18 cellular contexts compared by ENCODE assay signal in the genomic region with DNA sequence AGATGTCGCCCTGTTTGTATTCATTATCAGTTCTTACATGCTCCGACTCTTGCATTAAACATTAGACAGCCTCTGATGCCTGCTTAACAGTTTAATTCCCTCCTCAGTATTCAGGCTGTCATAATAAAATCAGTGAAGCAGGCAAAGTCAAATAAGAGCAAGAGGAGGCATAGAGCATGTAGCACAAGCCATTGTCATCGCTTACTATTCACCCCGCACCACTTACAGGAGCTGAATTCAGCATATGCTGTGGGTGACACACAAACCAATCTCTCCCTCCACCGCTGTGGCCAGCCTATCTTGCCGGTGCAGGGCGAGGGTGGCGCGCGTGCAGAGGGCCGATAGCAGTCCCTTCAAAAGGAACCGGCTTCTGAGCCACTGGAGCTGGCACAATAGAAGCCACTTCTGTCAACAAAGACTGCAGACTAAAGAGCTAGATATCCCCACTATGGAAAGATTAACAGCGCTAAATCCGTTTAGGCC.
DNase-seq lines count a peak whose midpoint lies in the region; ATAC-seq, FAIRE-seq and TF ChIP-seq lines count a peak whose summit lies in the region.
"Had no signal": no experiment of that assay in that cellular context is flagged by ENCODE, and none has a peak within 500 bp of the region (broad histone marks: within the 10 kb centered on the region; RNA-seq: fewer than 3 reads in every experiment).

No MANE protein-coding gene starts in this region.

- no peak for TF ChIP-seq RAD21 in H1 (IDR thresholded peaks at IDR 0.05 in 1 of 2, conservative IDR thresholded peaks at IDR 0.05 in 1 of 2; ENCODE audit: low read depth in 2 of 2, low read length in 2 of 2)

- H2BK12ac ChIP-seq in H1 (ENCODE audit: low read depth, low read length) (no peak overlapping the region), H9 (ENCODE audit: insufficient read length, low read depth, low read length) (no peak overlapping the region)

- no peak overlapping the region for H3K9ac ChIP-seq in H1 (replicated peaks in 1 of 4; ENCODE audit: extremely low read depth in 1 of 4, low read depth in 3 of 4, low read length in 3 of 4)
- no peak overlapping the region for H3K9ac ChIP-seq in H9 (ENCODE audit: extremely low read depth, insufficient read length, low read length)

- H4K5ac ChIP-seq in H1 (ENCODE audit: insufficient read length, low read depth, low read length) (no peak overlapping the region), H9 (ENCODE audit: insufficient read length, low read depth, low read length) (no peak overlapping the region)

- H2BK5ac ChIP-seq in H1 (ENCODE audit: low read depth, low read length) = no peak overlapping the region
- H2BK5ac ChIP-seq in H9 (ENCODE audit: insufficient read length, low read length) = no peak overlapping the region

- no peaks in the 10 kb centered on the region for H3K9me3 Mint-ChIP-seq in activated naive CD4-positive, alpha-beta T cell treated with anti-CD3 and anti-CD28 coated beads for 36 hours
- H3K9me3 Mint-ChIP-seq in activated naive CD4-positive, alpha-beta T cell treated with anti-CD3 and anti-CD28 coated beads, Interleukin-2, amount 50 U/mL, for 72 hours = no peaks in the 10 kb centered on the region
- H3K9me3 Mint-ChIP-seq in H9 = no peaks in the 10 kb centered on the region

- 92% methylated on average over 14 of the region's 14 CpGs; no CpG with 5 or more reads in 1 of the 2 experiments for WGBS in H1 (ENCODE audit: extremely low coverage in 1 of 2, insufficient coverage in 1 of 2, insufficient read length in 1 of 2, insufficient replicate concordance in 2 of 2, low coverage in 1 of 2, low lambda C conversion rate in 2 of 2, missing lambda C conversion rate in 1 of 2), 2 experiments
- 21 to 54% (median 32%) methylated on average over 14 of the region's 14 CpGs for WGBS in stomach, 5 donors
- WGBS in H9 (ENCODE audit: extremely low coverage, insufficient read length, low lambda C conversion rate) = no CpG with 5 or more reads among the region's 14 CpGs

- H3K4me2 ChIP-seq in H1 (ENCODE audit: insufficient read depth in 1 of 2, low read depth in 2 of 2, low read length in 2 of 2) = no peak overlapping the region
- H3K4me2 ChIP-seq in H9 (ENCODE audit: insufficient read depth, insufficient read length, low read length) = no peak overlapping the region

- H4K20me1 ChIP-seq in H1 (replicated peaks in 1 of 2; ENCODE audit: control insufficient read depth in 1 of 2, insufficient read depth in 2 of 2, low read length in 2 of 2) (no peaks in the 10 kb centered on the region), H9 (ENCODE audit: control insufficient read depth, insufficient read depth, insufficient read length) (no peaks in the 10 kb centered on the region)

- H2AFZ ChIP-seq in H1 (ENCODE audit: low read length) (no peak overlapping the region), H9 (ENCODE audit: low read length) (no peak overlapping the region)

- H2BK120ac ChIP-seq in H1 (replicated peaks; ENCODE audit: low read depth, low read length) (no peak overlapping the region), H9 (ENCODE audit: low read depth, low read length, poor library complexity, severe bottlenecking) (no peak overlapping the region)

- H4K91ac ChIP-seq in H1 (replicated peaks; ENCODE audit: insufficient read length, low read length) (no peak overlapping the region), H9 (ENCODE audit: insufficient read length, low read depth, low read length) (no peak overlapping the region)

- TF ChIP-seq POLR2A in H1 (IDR thresholded peaks at IDR 0.05; ENCODE audit: control extremely low read depth in 1 of 2, low read depth in 2 of 2, low read length in 2 of 2) = no peak
- TF ChIP-seq POLR2A in stomach (IDR thresholded peaks at IDR 0.05) = no peak

- in situ Hi-C loops in ACHN (cut with HindIII; ENCODE audit: low pct_ligation_motif_present, low pct_unique_long_range_greater_than_20kb, low sequenced_read_pairs) = no loop called here

- H3K79me1 ChIP-seq in H1 (ENCODE audit: low read depth, low read length) = no peaks in the 10 kb centered on the region
- no peaks in the 10 kb centered on the region for H3K79me1 ChIP-seq in H9 (ENCODE audit: insufficient read depth, low read depth, low read length, poor library complexity, severe bottlenecking)

- H3K36me3 ChIP-seq in H1 (ENCODE audit: control insufficient read depth in 2 of 4, insufficient read depth in 4 of 4, low read length in 3 of 4) (no peaks in the 10 kb centered on the region), stomach (no peaks in the 10 kb centered on the region)
- H3K36me3 ChIP-seq: colonic mucosa had no signal

- H3K23ac ChIP-seq in H1 (ENCODE audit: insufficient read length) = no peak overlapping the region
- no peak overlapping the region for H3K23ac ChIP-seq in H9 (ENCODE audit: insufficient read length, low read depth, low read length)

- H3K27ac ChIP-seq in H1 (ENCODE audit: low read depth, low read length) (no peak overlapping the region), stomach (no peak overlapping the region), H9 (ENCODE audit: insufficient read length, low read depth, low read length) (no peak overlapping the region)
- H3K27ac ChIP-seq: colonic mucosa had no signal

- POLR2A ChIA-PET in H1 (lab: Charles Lee; ENCODE audit: partially characterized antibody) = no interaction called here

- H3K9me3 ChIP-seq in H1 (ENCODE audit: insufficient read depth in 2 of 2, low read depth in 1 of 2, low read length in 1 of 2) (no peaks in the 10 kb centered on the region), stomach (no peaks in the 10 kb centered on the region), H9 (ENCODE audit: control insufficient read depth, low read depth, low read length) (no peaks in the 10 kb centered on the region)
- H3K9me3 ChIP-seq: colonic mucosa had no signal

- no peak for FAIRE-seq in H1 (lab: Jason Lieb, UNC)
- FAIRE-seq: astrocyte, G401.6 had no signal

- no peak overlapping the region for H4K8ac ChIP-seq in H1 (ENCODE audit: extremely low read depth, insufficient read depth, low read length)
- no peak overlapping the region for H4K8ac ChIP-seq in H9 (replicated peaks; ENCODE audit: insufficient read length, low read depth, low read length)

- H3K79me2 ChIP-seq in H1 (ENCODE audit: control insufficient read depth in 1 of 2, insufficient read depth in 2 of 2, low read length in 2 of 2) = no peaks in the 10 kb centered on the region
- H3K79me2 ChIP-seq in H9 (ENCODE audit: insufficient read depth, low read length) = no peaks in the 10 kb centered on the region

- H3K23me2 ChIP-seq in H1 (ENCODE audit: low read depth, low read length) (no peaks in the 10 kb centered on the region), H9 (ENCODE audit: insufficient read length, low read depth, low read length, poor library complexity, severe bottlenecking) (no peaks in the 10 kb centered on the region)

- H3K4me3 Mint-ChIP-seq in activated naive CD4-positive, alpha-beta T cell treated with anti-CD3 and anti-CD28 coated beads for 36 hours = no peak overlapping the region
- H3K4me3 Mint-ChIP-seq in H9 = no peak overlapping the region
- H3K4me3 Mint-ChIP-seq: CD8-positive, alpha-beta memory T cell had no signal

- H2BK15ac ChIP-seq in H1 (ENCODE audit: low read length) = 0 out of 2 replicates have a peak overlapping the region, but pooled peaks have one; percentile 11
- H2BK15ac ChIP-seq in H9 (ENCODE audit: low read depth, low read length) = no peak overlapping the region

- CTCF ChIA-PET in activated naive CD4-positive, alpha-beta T cell treated with anti-CD3 and anti-CD28 coated beads for 36 hours (lab: Charles Lee) = interaction anchor here (0.8 to 6.5 kb wide), 5 partner anchors 25 to 936 kb away, joined by 3 to 53 read pairs (median 4); no protein-coding TSS in a partner anchor
- CTCF ChIA-PET in H1 (lab: Charles Lee; ENCODE audit: partially characterized antibody) = interaction anchor here (0.9 to 3.2 kb wide), 4 partner anchors 15 to 937 kb away, joined by 3 to 12 read pairs (median 5); no protein-coding TSS in a partner anchor

- no peak overlapping the region for H3K27ac Mint-ChIP-seq in activated naive CD4-positive, alpha-beta T cell treated with anti-CD3 and anti-CD28 coated beads for 36 hours
- no peak overlapping the region for H3K27ac Mint-ChIP-seq in activated naive CD4-positive, alpha-beta T cell treated with anti-CD3 and anti-CD28 coated beads, Interleukin-2, amount 50 U/mL, for 72 hours
- no peak overlapping the region for H3K27ac Mint-ChIP-seq in H9
- H3K27ac Mint-ChIP-seq: CD8-positive, alpha-beta memory T cell had no signal

- H3K4me1 ChIP-seq in H1 (replicated peaks in 1 of 4; ENCODE audit: control insufficient read depth in 3 of 4, insufficient read depth in 4 of 4, low read length in 3 of 4) (peaks cover 0 to 7% (median 3%) of the 10 kb centered on the region in 4 experiments; a peak in 2 of 7 replicates), stomach (peaks cover 0 to 27% (median 7%) of the 10 kb centered on the region in 4 donors), H9 (ENCODE audit: insufficient read depth, low read length) (peaks cover 4% of the 10 kb centered on the region; the same call in 1 of the 2 replicates)
- H3K4me1 ChIP-seq: colonic mucosa had no signal

- ATAC-seq in activated naive CD4-positive, alpha-beta T cell treated with anti-CD3 and anti-CD28 coated beads, Interleukin-2, amount 50 U/mL, for 72 hours = no peak
- ATAC-seq in GM21723 (IDR thresholded peaks at IDR 0.05; ENCODE audit: unreplicated experiment) = no peak

- H3K27me3 ChIP-seq in H1 (replicated peaks in 1 of 4; ENCODE audit: control insufficient read depth in 3 of 4, extremely low read depth in 1 of 4, insufficient read depth in 3 of 4, low read length in 3 of 4) = no peaks in the 10 kb centered on the region; a peak in 1 of 7 replicates
- H3K27me3 ChIP-seq in stomach = peaks cover 0 to 87% (median 36%) of the 10 kb centered on the region in 3 donors
- H3K27me3 ChIP-seq in H9 (ENCODE audit: insufficient read depth, low read length) = no peaks in the 10 kb centered on the region
- H3K27me3 ChIP-seq: colonic mucosa had no signal

- intact Hi-C loops in activated naive CD4-positive, alpha-beta T cell treated with anti-CD3 and anti-CD28 coated beads for 36 hours (cut with micrococcal nuclease) = loop anchor here (2.0 kb wide), 3 partner anchors 25 to 433 kb away; partner anchors contain the start of gene MGMT
- intact Hi-C loops in stomach (cut with DNase I; ENCODE audit: low total_unique reads) = loop anchor here (5.0 kb wide), 1 partner anchor 933 kb away; no protein-coding TSS in a partner anchor

- H3K4me3 ChIP-seq in H1 (ENCODE audit: extremely low read depth in 1 of 4, insufficient read depth in 2 of 4, low read depth in 3 of 4, low read length in 4 of 4) = no peak overlapping the region
- H3K4me3 ChIP-seq in stomach = no peak overlapping the region
- H3K4me3 ChIP-seq: colonic mucosa had no signal

- H3K27me3 Mint-ChIP-seq in activated naive CD4-positive, alpha-beta T cell treated with anti-CD3 and anti-CD28 coated beads for 36 hours (ENCODE audit: low read depth) = no peaks in the 10 kb centered on the region
- H3K27me3 Mint-ChIP-seq in H9 (ENCODE audit: low read depth) = no peaks in the 10 kb centered on the region; the same call in 1 of the 2 replicates

- no peaks in the 10 kb centered on the region for H3K36me3 Mint-ChIP-seq in activated naive CD4-positive, alpha-beta T cell treated with anti-CD3 and anti-CD28 coated beads for 36 hours (ENCODE audit: low read depth)
- peaks cover 0 to 6% of the 10 kb centered on the region in 2 donors for H3K36me3 Mint-ChIP-seq in activated naive CD4-positive, alpha-beta T cell treated with anti-CD3 and anti-CD28 coated beads, Interleukin-2, amount 50 U/mL, for 72 hours
- H3K36me3 Mint-ChIP-seq in H9 (ENCODE audit: insufficient read depth in 1 of 3, low read depth in 3 of 3) = no peaks in the 10 kb centered on the region
- H3K36me3 Mint-ChIP-seq: CD8-positive, alpha-beta memory T cell had no signal

- no peak overlapping the region for H3K14ac ChIP-seq in H1 (ENCODE audit: insufficient read length)
- H3K14ac ChIP-seq in H9 (ENCODE audit: insufficient read depth, low read length) = no peak overlapping the region

- H2AK5ac ChIP-seq in H1 (ENCODE audit: low read depth, low read length) (no peak overlapping the region), H9 (ENCODE audit: insufficient read length, low read length) (no peak overlapping the region)

- H3T11ph ChIP-seq in H9 (ENCODE audit: low read length) = no peak overlapping the region

- peaks cover 54% of the 10 kb centered on the region for H3K4me1 Mint-ChIP-seq in activated naive CD4-positive, alpha-beta T cell treated with anti-CD3 and anti-CD28 coated beads for 36 hours (ENCODE audit: low read depth)
- peaks cover 27 to 31% of the 10 kb centered on the region in 2 experiments for H3K4me1 Mint-ChIP-seq in H9

- DNase-seq in activated naive CD4-positive, alpha-beta T cell treated with anti-CD3 and anti-CD28 coated beads for 36 hours = peak; percentile 24
- DNase-seq in activated naive CD4-positive, alpha-beta T cell treated with anti-CD3 and anti-CD28 coated beads, Interleukin-2, amount 50 U/mL, for 72 hours (ENCODE audit: low spot score in 2 of 2) = no peak
- DNase-seq in NCI-H748 treated with DMSO at 0.1 percent for 48 hours (lab: John Stamatoyannopoulos, UW) (peak; percentile 30), H1 (ENCODE audit: low read depth in 1 of 2, low spot score in 2 of 2) (no peak), stomach (peak; percentile 53), ACHN (no peak), H9 (no peak)
- DNase-seq: activated CD8-positive, alpha-beta memory T cell treated with anti-CD3 and anti-CD28 coated beads for 24 hours; CD8-positive, alpha-beta memory T cell; colonic mucosa; head of caudate nucleus; islet precursor cell; mesendoderm; nucleus accumbens; trophoblast cell had no signal

- TF ChIP-seq EP300 in H1 (IDR thresholded peaks at IDR 0.05; ENCODE audit: borderline replicate concordance in 1 of 2, low read depth in 2 of 2, low read length in 2 of 2) = no peak
- no peak for TF ChIP-seq EP300 in stomach (IDR thresholded peaks at IDR 0.05)

- H2BK20ac ChIP-seq in H1 (ENCODE audit: low read length) (no peak overlapping the region), H9 (ENCODE audit: low read depth, low read length, poor library complexity, severe bottlenecking) (no peak overlapping the region)

- no peak overlapping the region for H3K18ac ChIP-seq in H1 (ENCODE audit: extremely low read depth, low read length)
- H3K18ac ChIP-seq in H9 (ENCODE audit: insufficient read length, low read depth, low read length) = no peak overlapping the region

- H3K56ac ChIP-seq in H1 (replicated peaks; ENCODE audit: insufficient read length, low read depth, low read length) (no peak overlapping the region), H9 (ENCODE audit: insufficient read length, low read depth, low read length) (no peak overlapping the region)

- no peak for TF ChIP-seq CTCF in H1 (IDR thresholded peaks at IDR 0.05; ENCODE audit: control extremely low read depth in 1 of 3, insufficient read depth in 1 of 3, low read depth in 1 of 3, low read length in 3 of 3)
- TF ChIP-seq CTCF in stomach (IDR thresholded peaks at IDR 0.05) = no peak
- TF ChIP-seq CTCF in H9 (conservative IDR thresholded peaks at IDR 0.05) = no peak

- H3K4ac ChIP-seq in H1 (replicated peaks; ENCODE audit: insufficient read length, low read depth, low read length) (no peak overlapping the region), H9 (ENCODE audit: low read depth, low read length) (no peak overlapping the region)

Comparison
In these comparisons a context has a peak if more than half of its experiments do, and no peak if none do; other contexts are left out.
1. DNase-seq: peak in activated naive CD4-positive, alpha-beta T cell treated with anti-CD3 and anti-CD28 coated beads for 36 hours (single experiment), NCI-H748 treated with DMSO at 0.1 percent for 48 hours (single experiment) and stomach (single experiment); none in activated naive CD4-positive, alpha-beta T cell treated with anti-CD3 and anti-CD28 coated beads, Interleukin-2, amount 50 U/mL, for 72 hours (0 of 2), H1 (0 of 2), ACHN (single experiment) and H9 (single experiment).